1 cellular context compared by ENCODE assay signal in genomic region chr22:18022851-18023250, GRCh38.
TF ChIP-seq lines count a peak whose summit lies in the region.

No MANE protein-coding gene starts in this region.

TF ChIP-seq in HepG2, 621 proteins besides CTCF, POLR2A, EP300 and RAD21:
- TF ChIP-seq BRF2 (CRISPR knock-in tag; IDR thresholded peaks at IDR 0.05) (no peak), MATR3 (CRISPR knock-in tag; IDR thresholded peaks at IDR 0.05) (no peak), ZNF879 (CRISPR knock-in tag; IDR thresholded peaks at IDR 0.05) (no peak), ATF2 (CRISPR knock-in tag; IDR thresholded peaks at IDR 0.05) (no peak), SOX5 (CRISPR knock-in tag; IDR thresholded peaks at IDR 0.05; ENCODE audit: borderline replicate concordance) (no peak), HNF1A (IDR thresholded peaks at IDR 0.05; ENCODE audit: low read depth) (no peak), HNF1A (CRISPR knock-in tag; IDR thresholded peaks at IDR 0.05; ENCODE audit: borderline replicate concordance) (no peak)
